In genomic region chr19:48726573-48726972, GRCh38 we compare ENCODE assay signal across 1 cellular context.
TF ChIP-seq lines count a peak whose summit lies in the region.

No MANE protein-coding gene starts in this region.

TF ChIP-seq in GM12878, 131 proteins besides CTCF, POLR2A, EP300 and RAD21:
- peak; percentile 69 for TF ChIP-seq CREM (IDR thresholded peaks at IDR 0.05; ENCODE audit: low read depth)
- TF ChIP-seq PAX5 (IDR thresholded peaks at IDR 0.05; ENCODE audit: borderline replicate concordance, low read depth, low read length), result no peak
- peak in 1 of 2 experiments; percentile 82; a peak in 2 of 4 replicates for TF ChIP-seq ETV6 (conservative IDR thresholded peaks at IDR 0.05 in 1 of 2, IDR thresholded peaks at IDR 0.05 in 1 of 2; ENCODE audit: borderline replicate concordance in 1 of 2, low read depth in 1 of 2)
- peak; percentile 74 for TF ChIP-seq ZBTB40 (IDR thresholded peaks at IDR 0.05; ENCODE audit: borderline replicate concordance)
- TF ChIP-seq SPI1 (IDR thresholded peaks at IDR 0.05; ENCODE audit: borderline replicate concordance, insufficient read depth, low read depth, low read length), result peak; percentile 63; the same call in 1 of the 2 replicates
- no peak for TF ChIP-seq EZH2 (IDR thresholded peaks at IDR 0.05; ENCODE audit: borderline replicate concordance, control insufficient read depth, low read depth, low read length)
- TF ChIP-seq ATF7 (IDR thresholded peaks at IDR 0.05; ENCODE audit: low read depth), result peak; percentile 45; the same call in 1 of the 2 replicates
- no peak for TF ChIP-seq CUX1 (IDR thresholded peaks at IDR 0.05; ENCODE audit: insufficient replicate concordance, low read depth, low read length)
- peak; percentile 88 for TF ChIP-seq CREB1 (IDR thresholded peaks at IDR 0.05; ENCODE audit: low read depth)
- TF ChIP-seq GABPA (IDR thresholded peaks at IDR 0.05; ENCODE audit: low read depth), result peak; percentile 84
- no peak for TF ChIP-seq POLR2AphosphoS5 (IDR thresholded peaks at IDR 0.05; ENCODE audit: low read length)
